ENCODE assay signal across 16 cellular contexts in genomic region chr14:71703477-71703876, GRCh38.
DNase-seq lines count a peak whose midpoint lies in the region; ATAC-seq, FAIRE-seq and TF ChIP-seq lines count a peak whose summit lies in the region.
"Had no signal": no experiment of that assay in that cellular context is flagged by ENCODE, and none has a peak within 500 bp of the region (broad histone marks: within the 10 kb centered on the region; RNA-seq: fewer than 3 reads in every experiment).

No MANE protein-coding gene starts in this region.

- POLR2A ChIA-PET in CD4-positive, alpha-beta T cell (lab: Charles Lee): no interaction called here

- H3K27ac ChIP-seq in keratinocyte (ENCODE audit: control insufficient read depth, insufficient read depth, low read length) (no peak overlapping the region), pancreas (no peak overlapping the region)
- no peak overlapping the region for H3K27ac ChIP-seq in CD4-positive, alpha-beta T cell (ENCODE audit: low read depth, low read length)
- H3K27ac ChIP-seq: transverse colon had no signal

- DNase-seq in AG08395 (ENCODE audit: low spot score) (peak; percentile 76), MG63 (peak; percentile 63), bronchial epithelial cell (ENCODE audit: low read depth) (peak; percentile 63), keratinocyte (ENCODE audit: low read depth, low spot score) (no peak), pancreas (no peak)
- DNase-seq in stimulated activated naive CD8-positive, alpha-beta T cell treated with anti-CD3 and anti-CD28 coated beads, Interleukin-15, amount 100 ng/mL, for 72 hours: no peak
- DNase-seq in activated T-cell treated with anti-CD3 and anti-CD28 coated beads, Interleukin-2, amount 50 U/mL, for 24 hours: no peak
- no peak for DNase-seq in CD4-positive, alpha-beta T cell
- DNase-seq: activated CD8-positive, alpha-beta memory T cell treated with anti-CD3 and anti-CD28 coated beads, Interleukin-2, amount 10 ng/mL, durations not matched to agents 7 days and 5 days; AML-193; amniotic stem cell; NCI-H1417 treated with DMSO at 0.1 percent for 48 hours; PC-3; T-helper 9 cell; transverse colon had no signal

- H3K4me1 Mint-ChIP-seq in stimulated activated naive CD8-positive, alpha-beta T cell treated with anti-CD3 and anti-CD28 coated beads, Interleukin-15, amount 100 ng/mL, for 72 hours: no peaks in the 10 kb centered on the region
- peaks cover 1% of the 10 kb centered on the region for H3K4me1 Mint-ChIP-seq in activated T-cell treated with anti-CD3 and anti-CD28 coated beads, Interleukin-2, amount 50 U/mL, for 24 hours (ENCODE audit: low read depth)
- H3K4me1 Mint-ChIP-seq in CD4-positive, alpha-beta T cell (ENCODE audit: low read depth): peaks cover 4% of the 10 kb centered on the region

- H3K27me3 ChIP-seq in MG63 (no peaks in the 10 kb centered on the region), bronchial epithelial cell (ENCODE audit: control insufficient read depth, insufficient read depth, low read length) (no peaks in the 10 kb centered on the region), keratinocyte (ENCODE audit: control insufficient read depth, extremely low read depth, insufficient read depth, low read length) (no peaks in the 10 kb centered on the region), pancreas (no peaks in the 10 kb centered on the region)
- H3K27me3 ChIP-seq in CD4-positive, alpha-beta T cell (ENCODE audit: control insufficient read depth, insufficient read depth, low read length): no peaks in the 10 kb centered on the region
- H3K27me3 ChIP-seq: transverse colon had no signal

- H3K4me1 ChIP-seq in keratinocyte (ENCODE audit: control insufficient read depth, extremely low read depth, insufficient read depth, low read length): peaks cover 24% of the 10 kb centered on the region
- no peaks in the 10 kb centered on the region for H3K4me1 ChIP-seq in pancreas

- intact Hi-C loops in pancreas (cut with DNase I): no loop called here
- intact Hi-C loops in CD4-positive, alpha-beta T cell (cut with DNase I, micrococcal nuclease): no loop called here

- dilution Hi-C loops in keratinocyte (cut with MboI; ENCODE audit: extremely low pct_ligation_motif_present, low sequenced_read_pairs): no loop called here

- no peak overlapping the region for H3K4me3 Mint-ChIP-seq in stimulated activated naive CD8-positive, alpha-beta T cell treated with anti-CD3 and anti-CD28 coated beads, Interleukin-15, amount 100 ng/mL, for 72 hours
- no peak overlapping the region for H3K4me3 Mint-ChIP-seq in activated T-cell treated with anti-CD3 and anti-CD28 coated beads, Interleukin-2, amount 50 U/mL, for 24 hours
- no peak overlapping the region for H3K4me3 Mint-ChIP-seq in CD4-positive, alpha-beta T cell
- H3K4me3 Mint-ChIP-seq: activated CD8-positive, alpha-beta memory T cell treated with anti-CD3 and anti-CD28 coated beads, Interleukin-2, amount 10 ng/mL, durations not matched to agents 7 days and 5 days had no signal

- no peak overlapping the region for H3K4me3 ChIP-seq in MG63
- H3K4me3 ChIP-seq in bronchial epithelial cell (ENCODE audit: low read depth, low read length): no peak overlapping the region
- H3K4me3 ChIP-seq in keratinocyte (ENCODE audit: control insufficient read depth in 2 of 3, extremely low read depth in 1 of 3, insufficient read depth in 2 of 3, low read depth in 1 of 3, low read length in 3 of 3): no peak overlapping the region
- H3K4me3 ChIP-seq in pancreas: no peak overlapping the region
- H3K4me3 ChIP-seq: transverse colon had no signal

- H2AFZ ChIP-seq in keratinocyte (ENCODE audit: control insufficient read depth, low read length): no peak overlapping the region

- ATAC-seq in stimulated activated naive CD8-positive, alpha-beta T cell treated with anti-CD3 and anti-CD28 coated beads, Interleukin-15, amount 100 ng/mL, for 72 hours: no peak
- ATAC-seq in pancreas: no peak
- no peak for ATAC-seq in CD4-positive, alpha-beta T cell (ENCODE audit: poor library complexity)
- ATAC-seq: activated CD8-positive, alpha-beta memory T cell treated with anti-CD3 and anti-CD28 coated beads, Interleukin-2, amount 10 ng/mL, durations not matched to agents 7 days and 5 days; PC-3 had no signal

- no peaks in the 10 kb centered on the region for H3K9me3 Mint-ChIP-seq in stimulated activated naive CD8-positive, alpha-beta T cell treated with anti-CD3 and anti-CD28 coated beads, Interleukin-15, amount 100 ng/mL, for 72 hours
- no peaks in the 10 kb centered on the region for H3K9me3 Mint-ChIP-seq in activated T-cell treated with anti-CD3 and anti-CD28 coated beads, Interleukin-2, amount 50 U/mL, for 24 hours
- no peaks in the 10 kb centered on the region for H3K9me3 Mint-ChIP-seq in CD4-positive, alpha-beta T cell

- H3K27me3 Mint-ChIP-seq in stimulated activated naive CD8-positive, alpha-beta T cell treated with anti-CD3 and anti-CD28 coated beads, Interleukin-15, amount 100 ng/mL, for 72 hours: no peaks in the 10 kb centered on the region
- H3K27me3 Mint-ChIP-seq in activated T-cell treated with anti-CD3 and anti-CD28 coated beads, Interleukin-2, amount 50 U/mL, for 24 hours: no peaks in the 10 kb centered on the region
- no peaks in the 10 kb centered on the region for H3K27me3 Mint-ChIP-seq in CD4-positive, alpha-beta T cell
- H3K27me3 Mint-ChIP-seq: activated CD8-positive, alpha-beta memory T cell treated with anti-CD3 and anti-CD28 coated beads, Interleukin-2, amount 10 ng/mL, durations not matched to agents 7 days and 5 days had no signal

- FAIRE-seq in bronchial epithelial cell (lab: Jason Lieb, UNC) (no peak), keratinocyte (lab: Jason Lieb, UNC) (peak; percentile 43), pancreas (lab: Jason Lieb, UNC) (no peak)
- FAIRE-seq: frontal cortex had no signal

- peaks cover 76% of the 10 kb centered on the region for H3K36me3 Mint-ChIP-seq in activated T-cell treated with anti-CD3 and anti-CD28 coated beads, Interleukin-2, amount 50 U/mL, for 24 hours (ENCODE audit: low read depth)
- H3K36me3 Mint-ChIP-seq in CD4-positive, alpha-beta T cell (ENCODE audit: low read depth): peaks cover 73% of the 10 kb centered on the region

- TF ChIP-seq CTCF in bronchial epithelial cell (IDR thresholded peaks at IDR 0.05; ENCODE audit: insufficient read depth, low read length, severe bottlenecking) (no peak), keratinocyte (optimal IDR thresholded peaks at IDR 0.05 in 1 of 3, IDR thresholded peaks at IDR 0.05 in 1 of 3, conservative IDR thresholded peaks at IDR 0.05 in 1 of 3; ENCODE audit: extremely low read depth in 1 of 3, insufficient read depth in 2 of 3, low read length in 3 of 3) (no peak), pancreas (IDR thresholded peaks at IDR 0.05) (no peak)
- TF ChIP-seq CTCF in CD4-positive, alpha-beta T cell (IDR thresholded peaks at IDR 0.05): no peak

- no peaks in the 10 kb centered on the region for H3K9me3 ChIP-seq in MG63
- H3K9me3 ChIP-seq in keratinocyte (ENCODE audit: control insufficient read depth, low read depth, low read length): no peaks in the 10 kb centered on the region
- H3K9me3 ChIP-seq in pancreas: no peaks in the 10 kb centered on the region
- H3K9me3 ChIP-seq in CD4-positive, alpha-beta T cell (ENCODE audit: control insufficient read depth, low read length): no peaks in the 10 kb centered on the region
- H3K9me3 ChIP-seq: transverse colon had no signal

- H4K20me1 ChIP-seq in keratinocyte (ENCODE audit: control insufficient read depth, extremely low read depth, insufficient read depth, low read length): no peaks in the 10 kb centered on the region

- CTCF ChIA-PET in CD4-positive, alpha-beta T cell (lab: Charles Lee): no interaction called here

- H3K36me3 ChIP-seq in MG63 (no peaks in the 10 kb centered on the region), bronchial epithelial cell (ENCODE audit: control insufficient read depth, insufficient read depth, low read length) (peaks cover 5% of the 10 kb centered on the region), keratinocyte (ENCODE audit: control insufficient read depth in 2 of 2, extremely low read depth in 1 of 2, insufficient read depth in 2 of 2, low read length in 2 of 2) (peaks cover 0 to 3% of the 10 kb centered on the region in 2 experiments), pancreas (peaks cover 0 to 7% (median 0%) of the 10 kb centered on the region in 3 donors)

- no peak overlapping the region for H3K9ac ChIP-seq in keratinocyte (ENCODE audit: control insufficient read depth, extremely low read depth, insufficient read depth, low read length)

- no peaks in the 10 kb centered on the region for H3K79me2 ChIP-seq in keratinocyte (ENCODE audit: control insufficient read depth, insufficient read depth, low read length)

- no peaks in the 10 kb centered on the region for H3K9me1 ChIP-seq in keratinocyte (ENCODE audit: control insufficient read depth, extremely low read depth, insufficient read depth, low read length)

- H3K4me2 ChIP-seq in keratinocyte (ENCODE audit: control insufficient read depth, extremely low read depth, insufficient read depth, low read depth, low read length): peak overlapping the region; percentile 3

- 86 to 87% methylated on average over 4 of the region's 4 CpGs for WGBS in pancreas, 2 donors

- no peak overlapping the region for H3K27ac Mint-ChIP-seq in stimulated activated naive CD8-positive, alpha-beta T cell treated with anti-CD3 and anti-CD28 coated beads, Interleukin-15, amount 100 ng/mL, for 72 hours
- no peak overlapping the region for H3K27ac Mint-ChIP-seq in activated T-cell treated with anti-CD3 and anti-CD28 coated beads, Interleukin-2, amount 50 U/mL, for 24 hours
- no peak overlapping the region for H3K27ac Mint-ChIP-seq in CD4-positive, alpha-beta T cell
- H3K27ac Mint-ChIP-seq: activated CD8-positive, alpha-beta memory T cell treated with anti-CD3 and anti-CD28 coated beads, Interleukin-2, amount 10 ng/mL, durations not matched to agents 7 days and 5 days had no signal

Comparison
In these comparisons a context has a peak if more than half of its experiments do, and no peak if none do; other contexts are left out.
1. DNase-seq: peak in AG08395 (single experiment), MG63 (single experiment) and bronchial epithelial cell (single experiment); none in keratinocyte (single experiment), stimulated activated naive CD8-positive, alpha-beta T cell treated with anti-CD3 and anti-CD28 coated beads, Interleukin-15, amount 100 ng/mL, for 72 hours (0 of 2), activated T-cell treated with anti-CD3 and anti-CD28 coated beads, Interleukin-2, amount 50 U/mL, for 24 hours (single experiment), pancreas (0 of 6) and CD4-positive, alpha-beta T cell (0 of 10).